ENCODE assay signal across 26 cellular contexts in genomic region chr6:110800839-110801196, GRCh38.
"Had no signal": no experiment of that assay in that cellular context is flagged by ENCODE, and none has a peak within 500 bp of the region (broad histone marks: within the 10 kb centered on the region; RNA-seq: fewer than 3 reads in every experiment).

No MANE protein-coding gene starts in this region.

- H3K4me3 Mint-ChIP-seq: activated CD4-positive, alpha-beta T cell treated with anti-CD3 and anti-CD28 coated beads, Interleukin-2, amount 10 ng/mL, durations not matched to agents 7 days and 5 days; activated CD8-positive, alpha-beta T cell treated with anti-CD3 and anti-CD28 coated beads for 36 hours; activated T-cell treated with anti-CD3 and anti-CD28 coated beads, Interleukin-2, amount 50 U/mL, for 4 hours; activated T-helper 17 cell treated with anti-CD3 and anti-CD28 coated beads, Interleukin-2, amount 50 U/mL, for 72 hours; nephron progenitor cell; T-helper 2 cell treated with Interferon-gamma antibody and Interleukin-4, amounts not matched to agents 5 μg/mL and 100 μg/mL, for 36 hours had no signal

- H3K27me3 Mint-ChIP-seq: activated CD4-positive, alpha-beta T cell treated with anti-CD3 and anti-CD28 coated beads, Interleukin-2, amount 10 ng/mL, durations not matched to agents 7 days and 5 days; activated CD8-positive, alpha-beta T cell treated with anti-CD3 and anti-CD28 coated beads for 36 hours; activated T-helper 17 cell treated with anti-CD3 and anti-CD28 coated beads, Interleukin-2, amount 50 U/mL, for 72 hours; progenitor cell of endocrine pancreas had no signal

- H3K27me3 ChIP-seq: brain microvascular endothelial cell, dorsolateral prefrontal cortex, ovary had no signal

- H3K4me1 Mint-ChIP-seq: nephron progenitor cell had no signal

- H3K9me3 ChIP-seq: ovary, thoracic aorta had no signal

- H3K27ac Mint-ChIP-seq: activated CD4-positive, alpha-beta T cell treated with anti-CD3 and anti-CD28 coated beads, Interleukin-2, amount 10 ng/mL, durations not matched to agents 7 days and 5 days; activated CD8-positive, alpha-beta T cell treated with anti-CD3 and anti-CD28 coated beads for 36 hours; activated T-helper 17 cell treated with anti-CD3 and anti-CD28 coated beads, Interleukin-2, amount 50 U/mL, for 72 hours; nephron progenitor cell; progenitor cell of endocrine pancreas; T-helper 2 cell treated with Interferon-gamma antibody and Interleukin-4, amounts not matched to agents 5 μg/mL and 100 μg/mL, for 36 hours had no signal

- DNase-seq: activated CD4-positive, alpha-beta T cell treated with anti-CD3 and anti-CD28 coated beads for 1 hour; activated CD4-positive, alpha-beta T cell treated with anti-CD3 and anti-CD28 coated beads, Interleukin-2, amount 10 ng/mL, durations not matched to agents 7 days and 5 days; activated CD8-positive, alpha-beta T cell treated with anti-CD3 and anti-CD28 coated beads for 36 hours; activated gamma-delta T cell treated with Interleukin-2 at 50 U/mL for 16 hours; activated naive CD4-positive, alpha-beta T cell treated with anti-CD3 and anti-CD28 coated beads, Interleukin-2, amount 50 U/mL, for 16 hours; activated T-cell treated with anti-CD3 and anti-CD28 coated beads, Interleukin-2, amount 50 U/mL, for 4 hours; amniotic stem cell; brain microvascular endothelial cell; dorsolateral prefrontal cortex; effector memory CD4-positive, alpha-beta T cell; left cardiac atrium; left ventricle myocardium superior; nephron progenitor cell; ovary; retina; stimulated activated CD4-positive, alpha-beta T cell treated with anti-CD3 and anti-CD28 coated beads, Interleukin-12 subunit alpha, Interleukin-12 subunit beta, amount 100 ng/mL, for 4 hours; stimulated activated CD4-positive, alpha-beta T cell treated with anti-CD3 and anti-CD28 coated beads, Interleukin-4, amount 100 ng/mL, for 1 hour; stimulated activated naive CD8-positive, alpha-beta T cell treated with anti-CD3 and anti-CD28 coated beads, Interleukin-15, Interleukin-2, amounts not matched to agents 100 U/mL and 50 U/mL, for 24 hours; trophoblast cell had no signal

- ATAC-seq: activated CD8-positive, alpha-beta T cell treated with anti-CD3 and anti-CD28 coated beads for 36 hours; activated T-cell treated with anti-CD3 and anti-CD28 coated beads, Interleukin-2, amount 50 U/mL, for 4 hours; activated T-helper 17 cell treated with anti-CD3 and anti-CD28 coated beads, Interleukin-2, amount 50 U/mL, for 72 hours; left cardiac atrium; left ventricle myocardium superior; sciatic nerve; stimulated activated naive CD8-positive, alpha-beta T cell treated with anti-CD3 and anti-CD28 coated beads, Interleukin-15, Interleukin-2, amounts not matched to agents 100 U/mL and 50 U/mL, for 24 hours had no signal

- H3K4me3 ChIP-seq: coronary artery, dorsolateral prefrontal cortex, ovary, skin epidermis, thoracic aorta had no signal

- H3K36me3 ChIP-seq: brain microvascular endothelial cell, ovary, thoracic aorta had no signal

- H3K27ac ChIP-seq: brain microvascular endothelial cell, coronary artery, ovary, skin epidermis, thoracic aorta had no signal
